In genomic region chr2:219160186-219161017, GRCh38 we compare ENCODE assay signal across 8 cellular contexts. TPM values are rescaled to one million over a fixed set of nuclear protein-coding genes. Genes with fewer than 3 reads are reported as not detected.
DNase-seq lines count a peak whose midpoint lies in the region; TF ChIP-seq lines count a peak whose summit lies in the region.

Gene NHEJ1 (minus strand): TSS chr2:219160815. CDS start chr2:219158362, 2,453 bp downstream.

- no peaks in the 10 kb centered on the region for H3K79me2 ChIP-seq in GM23248 (ENCODE audit: insufficient read depth)
- H3K79me2 ChIP-seq in neural cell (replicated peaks; ENCODE audit: insufficient read depth, low read length), result no peaks in the 10 kb centered on the region

- H3K9me2 ChIP-seq in GM23248 (ENCODE audit: insufficient read depth) (no peaks in the 10 kb centered on the region), neural cell (ENCODE audit: insufficient read depth, low read length) (no peaks in the 10 kb centered on the region)

- H3F3A ChIP-seq in GM23248 (ENCODE audit: insufficient read depth) (peaks cover 5% of the 10 kb centered on the region; the same call in 1 of the 2 replicates), neural cell (ENCODE audit: insufficient read depth, low read length, poor library complexity, severe bottlenecking) (no peaks in the 10 kb centered on the region)

- H4K20me1 ChIP-seq in GM23248 (ENCODE audit: insufficient read depth) (no peaks in the 10 kb centered on the region), neural cell (ENCODE audit: insufficient read depth) (no peaks in the 10 kb centered on the region)

- TF ChIP-seq EP300 in neural cell (conservative IDR thresholded peaks at IDR 0.05; ENCODE audit: poor library complexity, severe bottlenecking) (peak; percentile 29), stomach (IDR thresholded peaks at IDR 0.05) (no peak)

- in situ Hi-C loops in GM23248 (cut with MboI), result loop anchor here (10.0 kb wide), 1 partner anchor 144 kb away; the partner anchor contains the start of gene PTPRN

- peak within 1 kb of the TSS; percentile 93 for H3K27ac Mint-ChIP-seq in activated T-helper 2 cell treated with anti-CD3 and anti-CD28 coated beads, Interferon-gamma antibody, Interleukin-2, Interleukin-4, amounts not matched to agents 10 μg/mL and 5 μg/mL and 100 μg/mL, durations not matched to agents 14 hours and 24 hours and 36 hours

- CTCF ChIA-PET in RWPE1 (lab: Yijun Ruan, JAX), result interaction anchor here (0.6 to 2.2 kb wide), 18 partner anchors 8 to 1534 kb away, joined by 3 to 7 read pairs (median 3); partner anchors contain the start of gene CNPPD1

- no peaks in the 10 kb centered on the region for H3K9me3 ChIP-seq in GM23248 (ENCODE audit: low read depth)
- H3K9me3 ChIP-seq in neural cell (ENCODE audit: low read length), result no peaks in the 10 kb centered on the region
- H3K9me3 ChIP-seq in stomach, result no peaks in the 10 kb centered on the region

- H3K27ac ChIP-seq in GM23248 (peak within 1 kb of the TSS; percentile 74), RWPE1 (peak within 1 kb of the TSS; percentile 95), neural cell (ENCODE audit: low read length) (peak within 1 kb of the TSS; percentile 78), stomach (peak within 1 kb of the TSS; percentile 90 to 99 (median 96))

- peak within 1 kb of the TSS; percentile 87 for H3K4me3 Mint-ChIP-seq in activated T-helper 2 cell treated with anti-CD3 and anti-CD28 coated beads, Interferon-gamma antibody, Interleukin-2, Interleukin-4, amounts not matched to agents 10 μg/mL and 5 μg/mL and 100 μg/mL, durations not matched to agents 14 hours and 24 hours and 36 hours (ENCODE audit: low read depth)

- no peak for TF ChIP-seq POLR2A in stomach (IDR thresholded peaks at IDR 0.05)

- TF ChIP-seq CTCF in RWPE1 (conservative IDR thresholded peaks at IDR 0.05; ENCODE audit: low read depth) (peak; percentile 96), fibroblast of pulmonary artery (IDR thresholded peaks at IDR 0.05; ENCODE audit: low read length, missing control alignments) (peak; percentile 94), neural cell (IDR thresholded peaks at IDR 0.05; ENCODE audit: poor library complexity, severe bottlenecking) (peak; percentile 95), stomach (IDR thresholded peaks at IDR 0.05) (peak in 5 of 7 experiments; percentile 96 to 99 (median 98))

- TF ChIP-seq RAD21 in neural cell (conservative IDR thresholded peaks at IDR 0.05), result peak; percentile 82

- WGBS in GM23248 (ENCODE audit: low coverage in 1 of 2, low lambda C conversion rate in 2 of 2, missing lambda C conversion rate in 2 of 2), 2 experiments, result 0 to 1% methylated on average over 49 to 60 of the region's 70 CpGs
- WGBS in stomach, 5 donors, result 0 to 1% (median 1%) methylated on average over 39 to 70 of the region's 70 CpGs

- POLR2A ChIA-PET in RWPE1 (lab: Yijun Ruan, JAX; ENCODE audit: low non-redundant PET), result no interaction called here

- no peaks in the 10 kb centered on the region for H3K36me3 ChIP-seq in GM23248 (ENCODE audit: low read depth)
- no peaks in the 10 kb centered on the region for H3K36me3 ChIP-seq in neural cell (ENCODE audit: insufficient read depth, low read length)
- peaks cover 12 to 25% (median 23%) of the 10 kb centered on the region in 4 donors for H3K36me3 ChIP-seq in stomach

- no peaks in the 10 kb centered on the region for H3K27me3 Mint-ChIP-seq in activated T-helper 2 cell treated with anti-CD3 and anti-CD28 coated beads, Interferon-gamma antibody, Interleukin-2, Interleukin-4, amounts not matched to agents 10 μg/mL and 5 μg/mL and 100 μg/mL, durations not matched to agents 14 hours and 24 hours and 36 hours (ENCODE audit: low read depth)

- peaks cover 14% of the 10 kb centered on the region for H3K4me1 ChIP-seq in GM23248 (ENCODE audit: insufficient read depth)
- peaks cover 4 to 19% (median 16%) of the 10 kb centered on the region in 4 donors for H3K4me1 ChIP-seq in stomach

- intact Hi-C loops in activated T-helper 2 cell treated with anti-CD3 and anti-CD28 coated beads, Interferon-gamma antibody, Interleukin-2, Interleukin-4, amounts not matched to agents 10 μg/mL and 5 μg/mL and 100 μg/mL, durations not matched to agents 14 hours and 24 hours and 36 hours (cut with micrococcal nuclease), result loop anchor here (1.0 to 2.0 kb wide), 12 partner anchors 17 to 592 kb away; partner anchors contain the start of genes ABCB6, ANKZF1, ATG9A and CNOT9
- intact Hi-C loops in stomach (cut with DNase I; ENCODE audit: low total_unique reads), result loop anchor here (5.0 kb wide), 1 partner anchor 142 kb away; no protein-coding TSS in a partner anchor

- peak within 1 kb of the TSS; percentile 77 for H3K9ac ChIP-seq in GM23248
- peak within 1 kb of the TSS; percentile 81 for H3K9ac ChIP-seq in neural cell (ENCODE audit: low read length)

- peak within 1 kb of the TSS; percentile 90 for H3K4me2 ChIP-seq in GM23248 (ENCODE audit: unreplicated experiment)
- H3K4me2 ChIP-seq in neural cell (ENCODE audit: low read length), result peak within 1 kb of the TSS; percentile 63

- peaks cover 17% of the 10 kb centered on the region for H3K4me1 Mint-ChIP-seq in activated T-helper 2 cell treated with anti-CD3 and anti-CD28 coated beads, Interferon-gamma antibody, Interleukin-2, Interleukin-4, amounts not matched to agents 10 μg/mL and 5 μg/mL and 100 μg/mL, durations not matched to agents 14 hours and 24 hours and 36 hours (ENCODE audit: low read depth)

- H3K4me3 ChIP-seq in GM23248 (peak within 1 kb of the TSS; percentile 72), fibroblast of pulmonary artery (replicated peaks; ENCODE audit: low read depth, low read length) (peak within 1 kb of the TSS; percentile 77), neural cell (ENCODE audit: low read length) (peak within 1 kb of the TSS; percentile 85), stomach (peak within 1 kb of the TSS; percentile 53 to 81 (median 68))

- peaks cover 16% of the 10 kb centered on the region for H3K36me3 Mint-ChIP-seq in activated T-helper 2 cell treated with anti-CD3 and anti-CD28 coated beads, Interferon-gamma antibody, Interleukin-2, Interleukin-4, amounts not matched to agents 10 μg/mL and 5 μg/mL and 100 μg/mL, durations not matched to agents 14 hours and 24 hours and 36 hours (ENCODE audit: low read depth)

- DNase-seq in EL (peak; percentile 94), GM23248 (peak; percentile 95), LHCN-M2 (ENCODE audit: low read depth) (peak; percentile 91), RWPE1 (ENCODE audit: low spot score) (peak; percentile 95), fibroblast of pulmonary artery (ENCODE audit: low read depth) (peak; percentile 95), stomach (peak; percentile 99)
- DNase-seq in activated T-helper 2 cell treated with anti-CD3 and anti-CD28 coated beads, Interferon-gamma antibody, Interleukin-2, Interleukin-4, amounts not matched to agents 10 μg/mL and 5 μg/mL and 100 μg/mL, durations not matched to agents 14 hours and 24 hours and 36 hours (ENCODE audit: low spot score), result peak; percentile 90

- H2AFZ ChIP-seq in GM23248, result peak within 1 kb of the TSS; percentile 73
- H2AFZ ChIP-seq in neural cell (ENCODE audit: low read depth, low read length), result peak within 1 kb of the TSS; percentile 66

- H3K27me3 ChIP-seq in GM23248 (replicated peaks; ENCODE audit: insufficient read depth) (no peaks in the 10 kb centered on the region), neural cell (ENCODE audit: insufficient read depth, low read depth, low read length) (no peaks in the 10 kb centered on the region), stomach (no peaks in the 10 kb centered on the region)

- no peaks in the 10 kb centered on the region for H3K9me3 Mint-ChIP-seq in activated T-helper 2 cell treated with anti-CD3 and anti-CD28 coated beads, Interferon-gamma antibody, Interleukin-2, Interleukin-4, amounts not matched to agents 10 μg/mL and 5 μg/mL and 100 μg/mL, durations not matched to agents 14 hours and 24 hours and 36 hours

TF ChIP-seq in neural cell, 6 proteins besides CTCF, POLR2A, EP300 and RAD21 (continues in another document):
- TF ChIP-seq SMC3 (conservative IDR thresholded peaks at IDR 0.05; ENCODE audit: poor library complexity) (peak; percentile 79), MXI1 (conservative IDR thresholded peaks at IDR 0.05; ENCODE audit: poor library complexity, severe bottlenecking) (peak; percentile 76), POLR2AphosphoS5 (IDR thresholded peaks at IDR 0.05) (peak; percentile 78), REST (IDR thresholded peaks at IDR 0.05; ENCODE audit: borderline replicate concordance) (peak; percentile 60), TAF1 (IDR thresholded peaks at IDR 0.05; ENCODE audit: low read depth) (peak; percentile 37)

RNA-seq across cellular contexts. Expression of gene NHEJ1, which starts in this region (rescaled TPM):
- 8.3 and 16.1 TPM in 2 replicates for total RNA-seq in GM23248 (2014; rRNA removed; shearing (Covaris generic))
- polyA plus RNA-seq in GM23248 (2016; fragmentation: Nextera tagmentation; extraction: Ambion mirVana) (8.3 and 10.5 TPM in 2 replicates), neural cell (10.7 and 12.7 TPM in 2 replicates), stomach (10 to 100 TPM; 10.3 to 19.1 (median 10.4) TPM)
- total RNA-seq in LHCN-M2 (2014; rRNA removed) (18.0 and 22.2 TPM in 2 replicates), stomach (10 to 100 TPM in 3 of 5 donors, 1 to 10 TPM in 2; 4.5 to 25.5 (median 13.2) TPM)
- 10.3 TPM for polyA plus RNA-seq in LHCN-M2 (2012)
- 15.9 and 22.9 TPM in 2 replicates for total RNA-seq in activated T-helper 2 cell treated with anti-CD3 and anti-CD28 coated beads, Interferon-gamma antibody, Interleukin-2, Interleukin-4, amounts not matched to agents 10 μg/mL and 5 μg/mL and 100 μg/mL, durations not matched to agents 14 hours and 24 hours and 36 hours
- polyA minus RNA-seq in neural cell, result 17.8 and 19.7 TPM in 2 replicates

Comparison
In these comparisons a context has a peak if more than half of its experiments do, and no peak if none do; other contexts are left out.
1. Peak in every context shown above with its lines: DNase-seq, H3K4me3 ChIP-seq and H3K27ac ChIP-seq.